In genomic region chr2:163737169-163737439, GRCh38 we compare ENCODE assay signal across 9 cellular contexts. TPM values are rescaled to one million over a fixed set of nuclear protein-coding genes. Genes with fewer than 3 reads are reported as not detected.
DNase-seq lines count a peak whose midpoint lies in the region; ATAC-seq, FAIRE-seq and TF ChIP-seq lines count a peak whose summit lies in the region.
"Had no signal": no experiment of that assay in that cellular context is flagged by ENCODE, and none has a peak within 500 bp of the region (broad histone marks: within the 10 kb centered on the region; RNA-seq: fewer than 3 reads in every experiment).

No MANE protein-coding gene starts in this region.

- DNase-seq in brain microvascular endothelial cell (peak; percentile 1), HepG2 (ENCODE audit: low spot score) (no peak), NCI-H2107 (lab: John Stamatoyannopoulos, UW) (no peak), NCI-H2196 (lab: John Stamatoyannopoulos, UW; ENCODE audit: unreplicated experiment) (no peak)

- CTCF ChIA-PET in HepG2 (lab: Yijun Ruan, JAX; ENCODE audit: low intra/inter-chr PET ratio, low total read pairs), result no interaction called here

- no peaks in the 10 kb centered on the region for H4K20me1 ChIP-seq in HepG2 (ENCODE audit: insufficient read depth, low read length)

- WGBS in HepG2 (ENCODE audit: low lambda C conversion rate), result 18% methylated on average over 6 of the region's 6 CpGs

- no peak; the same call in 2 of the 3 replicates for ATAC-seq in HepG2
- ATAC-seq in HG03097 (IDR thresholded peaks at IDR 0.05; ENCODE audit: low FRiP score, unreplicated experiment), result no peak
- ATAC-seq in GM21526 (IDR thresholded peaks at IDR 0.05; ENCODE audit: low FRiP score, unreplicated experiment), result no peak

- POLR2A ChIA-PET in HepG2 (lab: Yijun Ruan, JAX), result no interaction called here

- TF ChIP-seq POLR2A in HepG2 (IDR thresholded peaks at IDR 0.05; ENCODE audit: insufficient read depth in 1 of 2, low read depth in 2 of 2, low read length in 2 of 2), result no peak

- peak overlapping the region; percentile 95 for H3K9ac ChIP-seq in HUES6 (ENCODE audit: low read length)
- peak overlapping the region; percentile 81 for H3K9ac ChIP-seq in HepG2 (ENCODE audit: insufficient read depth, low read depth, low read length)
- peak overlapping the region; percentile 28 to 89 (median 68) for H3K9ac ChIP-seq in subcutaneous abdominal adipose tissue (ENCODE audit: low read length in 5 of 5)

- peak overlapping the region; percentile 65 for H2AFZ ChIP-seq in HepG2 (ENCODE audit: low read length)

- peak overlapping the region; percentile 99 for H3K4me2 ChIP-seq in HepG2 (ENCODE audit: low read depth, low read length)

- peaks cover 8% of the 10 kb centered on the region for H3K4me1 ChIP-seq in HUES6 (ENCODE audit: control insufficient read depth, insufficient read depth, low read length)
- H3K4me1 ChIP-seq in HepG2 (ENCODE audit: insufficient read depth, low read length), result peaks cover 33% of the 10 kb centered on the region
- peaks cover 0 to 27% (median 11%) of the 10 kb centered on the region in 5 donors for H3K4me1 ChIP-seq in subcutaneous abdominal adipose tissue (ENCODE audit: control insufficient read depth in 5 of 5, insufficient read depth in 5 of 5, low read length in 5 of 5)

- H3K9me3 ChIP-seq in HUES6 (ENCODE audit: control insufficient read depth, insufficient read depth, low read depth, low read length), result no peaks in the 10 kb centered on the region
- H3K9me3 ChIP-seq in HepG2 (ENCODE audit: low read length), result no peaks in the 10 kb centered on the region
- no peaks in the 10 kb centered on the region for H3K9me3 ChIP-seq in subcutaneous abdominal adipose tissue (ENCODE audit: control insufficient read depth in 5 of 5, low read length in 5 of 5)

- H3K27ac ChIP-seq in HUES6 (ENCODE audit: low read depth, low read length) (peak overlapping the region; percentile 95; the same call in 1 of the 2 replicates), brain microvascular endothelial cell (no peak overlapping the region), HepG2 (ENCODE audit: extremely low read length, insufficient read depth, low read length) (peak overlapping the region; percentile 89), subcutaneous abdominal adipose tissue (ENCODE audit: low read depth, low read length) (peak overlapping the region; percentile 89)

- intact Hi-C loops in HepG2 (cut with micrococcal nuclease; ENCODE audit: unreplicated experiment), result loop anchor here (2.0 to 5.0 kb wide), 3 partner anchors 140 to 264 kb away; no protein-coding TSS in a partner anchor

- H3K4me3 ChIP-seq in HUES6 (ENCODE audit: low read depth, low read length), result peak overlapping the region; percentile 100
- peak overlapping the region; percentile 89 for H3K4me3 ChIP-seq in brain microvascular endothelial cell (ENCODE audit: low read depth, low read length)
- H3K4me3 ChIP-seq in HepG2 (replicated peaks in 1 of 3; ENCODE audit: insufficient read depth in 1 of 3, low read depth in 2 of 3, low read length in 3 of 3), result peak overlapping the region; percentile 87 to 100 (median 91)
- peak overlapping the region; percentile 79 to 89 (median 82) for H3K4me3 ChIP-seq in subcutaneous abdominal adipose tissue (ENCODE audit: low read depth in 1 of 5, low read length in 5 of 5)

- BruUV-seq in HepG2 (replicated peaks; lab: Mats Ljungman, UMichigan), result no TSS peak

- FAIRE-seq in HepG2 (lab: Jason Lieb, UNC), result no peak
- FAIRE-seq: G401.6 had no signal

- H3K79me2 ChIP-seq in HepG2 (ENCODE audit: insufficient read depth, low read length), result peaks cover 36% of the 10 kb centered on the region

- no peak for TF ChIP-seq CTCF in brain microvascular endothelial cell (IDR thresholded peaks at IDR 0.05; ENCODE audit: low read depth, low read length, missing control alignments)
- TF ChIP-seq CTCF in HepG2 (CRISPR knock-in tag; IDR thresholded peaks at IDR 0.05), result no peak

- TF ChIP-seq EP300 in HepG2 (IDR thresholded peaks at IDR 0.05; ENCODE audit: low read depth in 2 of 2, low read length in 2 of 2) (no peak), HepG2 (CRISPR knock-in tag; IDR thresholded peaks at IDR 0.05; ENCODE audit: borderline replicate concordance) (no peak)

- no peak for TF ChIP-seq RAD21 in HepG2 (CRISPR knock-in tag; IDR thresholded peaks at IDR 0.05)

- H3K27me3 ChIP-seq in HUES6 (ENCODE audit: control insufficient read depth, insufficient read depth, low read length) (no peaks in the 10 kb centered on the region), brain microvascular endothelial cell (replicated peaks) (no peaks in the 10 kb centered on the region), HepG2 (ENCODE audit: control insufficient read depth in 1 of 2, insufficient read depth in 2 of 2, low read length in 2 of 2) (peaks cover 0 to 4% of the 10 kb centered on the region in 2 experiments; a peak in 2 of 5 replicates), subcutaneous abdominal adipose tissue (ENCODE audit: control insufficient read depth in 5 of 5, insufficient read depth in 4 of 5, low read length in 5 of 5) (no peaks in the 10 kb centered on the region)

- in situ Hi-C loops in brain microvascular endothelial cell (cut with HindIII; ENCODE audit: low pct_ligation_motif_present, low sequenced_read_pairs), result no loop called here
- in situ Hi-C loops in HepG2 (cut with HindIII; ENCODE audit: extremely low pct_ligation_motif_present, low pct_unique_long_range_greater_than_20kb), result no loop called here

- H3K36me3 ChIP-seq in HUES6 (ENCODE audit: control insufficient read depth, insufficient read depth, low read length), result no peaks in the 10 kb centered on the region
- no peaks in the 10 kb centered on the region for H3K36me3 ChIP-seq in brain microvascular endothelial cell (replicated peaks)
- no peaks in the 10 kb centered on the region for H3K36me3 ChIP-seq in HepG2 (replicated peaks in 1 of 2; ENCODE audit: control insufficient read depth in 1 of 2, insufficient read depth in 2 of 2, low read length in 2 of 2)
- H3K36me3 ChIP-seq in subcutaneous abdominal adipose tissue (ENCODE audit: control insufficient read depth in 5 of 5, insufficient read depth in 5 of 5, low read length in 5 of 5), result no peaks in the 10 kb centered on the region

TF ChIP-seq in HepG2, 621 proteins besides CTCF, POLR2A, EP300 and RAD21 (continues in another document):
- TF ChIP-seq ZNF704 (CRISPR knock-in tag; IDR thresholded peaks at IDR 0.05; ENCODE audit: borderline replicate concordance) (no peak), JUN (CRISPR knock-in tag; IDR thresholded peaks at IDR 0.05) (no peak), AGO2 (optimal IDR thresholded peaks at IDR 0.05; ENCODE audit: low read depth, low read length) (no peak), FOSL1 (CRISPR knock-in tag; IDR thresholded peaks at IDR 0.05; ENCODE audit: borderline replicate concordance) (no peak), NFRKB (IDR thresholded peaks at IDR 0.05) (no peak), HOXA7 (CRISPR knock-in tag; IDR thresholded peaks at IDR 0.05) (no peak), ZNF558 (CRISPR knock-in tag; IDR thresholded peaks at IDR 0.05; ENCODE audit: borderline replicate concordance) (no peak), ZNF782 (CRISPR knock-in tag; IDR thresholded peaks at IDR 0.05; ENCODE audit: borderline replicate concordance) (no peak)

RNA-seq across cellular contexts. Expression of gene FIGN, which starts 1.3 kb away (rescaled TPM):
- 6.6 and 11.6 TPM in 2 replicates for total RNA-seq in HepG2 (2016; rRNA removed; fragmentation: Illumina TruSeq; extraction: Trizol)
- 0.81 and 1.4 TPM in 2 replicates for total RNA-seq in HepG2 (2016; cell fraction: cytosol; rRNA removed; fragmentation: Illumina TruSeq; extraction: Trizol; ENCODE audit: low read depth)
- total RNA-seq in HepG2 (2016; cell fraction: insoluble cytoplasmic fraction; rRNA removed; fragmentation: Illumina TruSeq; extraction: Trizol), result 6.1 and 11.5 TPM in 2 replicates
- total RNA-seq in HepG2 (2016; cell fraction: membrane; rRNA removed; fragmentation: Illumina TruSeq; extraction: Trizol), result 3.7 and 3.9 TPM in 2 replicates
- 13.5 and 18.6 TPM in 2 replicates for total RNA-seq in HepG2 (2016; cell fraction: nucleus; rRNA removed; fragmentation: Illumina TruSeq; extraction: Trizol)
- polyA plus RNA-seq in HepG2 (2011; rRNA removed), result 5.3 and 6.7 TPM in 2 replicates
- polyA plus RNA-seq in HepG2 (2011; cell fraction: cytosol; rRNA removed), result 2.8 and 3.5 TPM in 2 replicates
- 8.1 and 9.8 TPM in 2 replicates for polyA plus RNA-seq in HepG2 (2011; cell fraction: nucleus; rRNA removed)
- polyA plus RNA-seq in HepG2 (2012), result 5.9 and 7.7 TPM in 2 replicates
- 0.47 and 0.76 TPM in 2 replicates for polyA plus RNA-seq in HepG2 (2016; cell fraction: cytosol; fragmentation: Illumina TruSeq; extraction: Trizol; ENCODE audit: low read depth)
- 6.4 and 6.6 TPM in 2 replicates for polyA plus RNA-seq in HepG2 (2016; cell fraction: insoluble cytoplasmic fraction; fragmentation: Illumina TruSeq; extraction: Trizol; ENCODE audit: low read depth)
- polyA plus RNA-seq in HepG2 (2016; cell fraction: membrane; fragmentation: Illumina TruSeq; extraction: Trizol; ENCODE audit: low read depth), result 1.2 and 1.3 TPM in 2 replicates
- 12.1 and 13.6 TPM in 2 replicates for polyA plus RNA-seq in HepG2 (2016; cell fraction: nucleus; fragmentation: Illumina TruSeq; extraction: Trizol; ENCODE audit: insufficient read depth, low read depth)
- polyA minus RNA-seq in HepG2 (2011; rRNA and poly(A)+ RNA removed; ENCODE audit: low replicate concordance), result 6.0 and 12.1 TPM in 2 replicates
- polyA minus RNA-seq in HepG2 (2011; cell fraction: cytosol; rRNA and poly(A)+ RNA removed), result 6.7 TPM in 2 replicates
- 21.6 and 30.1 TPM in 2 replicates for polyA minus RNA-seq in HepG2 (2011; cell fraction: nucleus; rRNA and poly(A)+ RNA removed)
